ENCODE assay signal across 1 cellular context in genomic region chr6:62775427-62776022, GRCh38.
TF ChIP-seq lines count a peak whose summit lies in the region.

No MANE protein-coding gene starts in this region.

TF ChIP-seq in H1, 55 proteins besides CTCF, POLR2A, EP300 and RAD21 (continued from another document):
- no peak for TF ChIP-seq TEAD4 (IDR thresholded peaks at IDR 0.05; ENCODE audit: low read depth, low read length)
